9 cellular contexts compared by ENCODE assay signal in genomic region chr19:35856546-35857149, GRCh38. TPM values are rescaled to one million over a fixed set of nuclear protein-coding genes. Genes with fewer than 3 reads are reported as not detected.
DNase-seq lines count a peak whose midpoint lies in the region; ATAC-seq and TF ChIP-seq lines count a peak whose summit lies in the region.
"Had no signal": no experiment of that assay in that cellular context is flagged by ENCODE, and none has a peak within 500 bp of the region (broad histone marks: within the 10 kb centered on the region; RNA-seq: fewer than 3 reads in every experiment).

Gene KIRREL2, plus strand, starts transcription at chr19:35856911. Its CDS starts 209 bp downstream, at chr19:35857120.

- no peak within 1 kb of the TSS for H3K27ac Mint-ChIP-seq in activated CD4-positive, alpha-beta memory T cell treated with anti-CD3 and anti-CD28 coated beads, Interleukin-2, amount 10 ng/mL, durations not matched to agents 7 days and 5 days
- H3K27ac Mint-ChIP-seq in progenitor cell of endocrine pancreas, result peak within 1 kb of the TSS; percentile 96

- CTCF ChIA-PET in activated CD4-positive, alpha-beta memory T cell treated with anti-CD3 and anti-CD28 coated beads, Interleukin-2, amount 10 ng/mL, durations not matched to agents 7 days and 5 days (lab: Charles Lee), result no interaction called here

- POLR2A ChIA-PET in activated CD4-positive, alpha-beta memory T cell treated with anti-CD3 and anti-CD28 coated beads, Interleukin-2, amount 10 ng/mL, durations not matched to agents 7 days and 5 days (lab: Charles Lee), result interaction anchor here (1.8 kb wide), 1 partner anchor 13 kb away, joined by 5 read pairs; no protein-coding TSS in a partner anchor

- intact Hi-C loops in ovary (cut with DNase I), result no loop called here

- ATAC-seq in GM19351 (IDR thresholded peaks at IDR 0.05; ENCODE audit: unreplicated experiment), result no peak

- H3K9me3 Mint-ChIP-seq in activated CD4-positive, alpha-beta memory T cell treated with anti-CD3 and anti-CD28 coated beads, Interleukin-2, amount 10 ng/mL, durations not matched to agents 7 days and 5 days, result no peaks in the 10 kb centered on the region
- H3K9me3 Mint-ChIP-seq in progenitor cell of endocrine pancreas (ENCODE audit: low read depth), result no peaks in the 10 kb centered on the region

- H3K36me3 Mint-ChIP-seq in activated CD4-positive, alpha-beta memory T cell treated with anti-CD3 and anti-CD28 coated beads, Interleukin-2, amount 10 ng/mL, durations not matched to agents 7 days and 5 days (ENCODE audit: low read depth), result no peaks in the 10 kb centered on the region
- peaks cover 11% of the 10 kb centered on the region for H3K36me3 Mint-ChIP-seq in progenitor cell of endocrine pancreas (ENCODE audit: insufficient read depth)

- no peak for TF ChIP-seq POLR2A in ovary (IDR thresholded peaks at IDR 0.05)
- no peak for TF ChIP-seq POLR2A in erythroblast (IDR thresholded peaks at IDR 0.05; ENCODE audit: low read length)

- H3K36me3 ChIP-seq in ovary, result no peaks in the 10 kb centered on the region

- H3K27me3 Mint-ChIP-seq in activated CD4-positive, alpha-beta memory T cell treated with anti-CD3 and anti-CD28 coated beads, Interleukin-2, amount 10 ng/mL, durations not matched to agents 7 days and 5 days, result peaks cover 68% of the 10 kb centered on the region
- peaks cover 22% of the 10 kb centered on the region for H3K27me3 Mint-ChIP-seq in progenitor cell of endocrine pancreas

- peak within 1 kb of the TSS; percentile 67 for H3K4me3 Mint-ChIP-seq in activated CD4-positive, alpha-beta memory T cell treated with anti-CD3 and anti-CD28 coated beads, Interleukin-2, amount 10 ng/mL, durations not matched to agents 7 days and 5 days
- peak within 1 kb of the TSS; percentile 95 for H3K4me3 Mint-ChIP-seq in progenitor cell of endocrine pancreas (ENCODE audit: low read depth)

- H3K4me1 ChIP-seq in ovary (ENCODE audit: insufficient read depth), result no peaks in the 10 kb centered on the region

- H3K9me3 ChIP-seq in ovary, result no peaks in the 10 kb centered on the region

- H3K4me1 Mint-ChIP-seq in activated CD4-positive, alpha-beta memory T cell treated with anti-CD3 and anti-CD28 coated beads, Interleukin-2, amount 10 ng/mL, durations not matched to agents 7 days and 5 days, result peaks cover 5% of the 10 kb centered on the region
- peaks cover 56% of the 10 kb centered on the region for H3K4me1 Mint-ChIP-seq in progenitor cell of endocrine pancreas (ENCODE audit: low read depth)

- no peak within 1 kb of the TSS for H3K27ac ChIP-seq in ovary

- no peak for TF ChIP-seq EP300 in ovary (IDR thresholded peaks at IDR 0.05)

- 0 to 1% (median 1%) methylated on average over 41 to 42 of the region's 42 CpGs for WGBS in ovary, 3 donors

- peak; percentile 32 for DNase-seq in stimulated activated CD4-positive, alpha-beta T cell treated with anti-CD3 and anti-CD28 coated beads, Interleukin-12 subunit alpha, Interleukin-12 subunit beta, amount 100 ng/mL, for 4 hours
- DNase-seq in stimulated activated CD4-positive, alpha-beta T cell treated with anti-CD3 and anti-CD28 coated beads, Interleukin-2, amount 100 ng/mL, for 48 hours, result no peak
- peak; percentile 38 for DNase-seq in activated CD4-positive, alpha-beta memory T cell treated with anti-CD3 and anti-CD28 coated beads, Interleukin-2, amount 10 ng/mL, durations not matched to agents 7 days and 5 days
- DNase-seq in fibroblast of pulmonary artery (ENCODE audit: low read depth) (no peak), progenitor cell of endocrine pancreas (ENCODE audit: low spot score, unreplicated experiment) (peak; percentile 58), ovary (no peak), erythroblast (lab: John Stamatoyannopoulos, UW) (no peak)

- H3K4me3 ChIP-seq in fibroblast of pulmonary artery (replicated peaks; ENCODE audit: low read depth, low read length), result peak within 1 kb of the TSS; percentile 49
- no peak within 1 kb of the TSS for H3K4me3 ChIP-seq in ovary

- no peak for TF ChIP-seq CTCF in fibroblast of pulmonary artery (IDR thresholded peaks at IDR 0.05; ENCODE audit: low read length, missing control alignments)
- TF ChIP-seq CTCF in progenitor cell of endocrine pancreas (IDR thresholded peaks at IDR 0.05; ENCODE audit: unreplicated experiment), result no peak
- no peak for TF ChIP-seq CTCF in ovary (IDR thresholded peaks at IDR 0.05)

- no peaks in the 10 kb centered on the region for H3K27me3 ChIP-seq in ovary

RNA-seq across cellular contexts. Expression of gene KIRREL2, which starts in this region (rescaled TPM):
- under 1 TPM; 0.55 to 0.58 TPM for total RNA-seq in activated CD4-positive, alpha-beta memory T cell treated with anti-CD3 and anti-CD28 coated beads, Interleukin-2, amount 10 ng/mL, durations not matched to agents 7 days and 5 days
- total RNA-seq in progenitor cell of endocrine pancreas, result 97.5 and 100.0 TPM in 2 replicates
- total RNA-seq in ovary, result under 1 TPM in 2 of 7 donors, not detected in 5; 0.12 to 0.15 TPM
- under 1 TPM; 0.02 to 0.05 TPM for polyA plus RNA-seq in ovary
- total RNA-seq: subcutaneous adipose tissue had no signal

Comparison
In these comparisons a context has a peak if more than half of its experiments do, and no peak if none do; other contexts are left out.
1. RNA of gene KIRREL2 (total RNA-seq): 97.5 to 100.0 TPM in progenitor cell of endocrine pancreas; 0.55 to 0.58 TPM in activated CD4-positive, alpha-beta memory T cell treated with anti-CD3 and anti-CD28 coated beads, Interleukin-2, amount 10 ng/mL, durations not matched to agents 7 days and 5 days and 0.12 to 0.15 TPM in ovary; every median in the first group is over 10 times any median in the second.
2. DNase-seq: peak in stimulated activated CD4-positive, alpha-beta T cell treated with anti-CD3 and anti-CD28 coated beads, Interleukin-12 subunit alpha, Interleukin-12 subunit beta, amount 100 ng/mL, for 4 hours (single experiment) and progenitor cell of endocrine pancreas (single experiment); none in stimulated activated CD4-positive, alpha-beta T cell treated with anti-CD3 and anti-CD28 coated beads, Interleukin-2, amount 100 ng/mL, for 48 hours (0 of 2), fibroblast of pulmonary artery (single experiment), ovary (0 of 5) and erythroblast (0 of 2).
3. Peak in DNase-seq in activated CD4-positive, alpha-beta memory T cell treated with anti-CD3 and anti-CD28 coated beads, Interleukin-2, amount 10 ng/mL, durations not matched to agents 7 days and 5 days; RNA of the gene not detected or under 1 TPM.